ENCODE assay signal across 8 cellular contexts in the genomic region with DNA sequence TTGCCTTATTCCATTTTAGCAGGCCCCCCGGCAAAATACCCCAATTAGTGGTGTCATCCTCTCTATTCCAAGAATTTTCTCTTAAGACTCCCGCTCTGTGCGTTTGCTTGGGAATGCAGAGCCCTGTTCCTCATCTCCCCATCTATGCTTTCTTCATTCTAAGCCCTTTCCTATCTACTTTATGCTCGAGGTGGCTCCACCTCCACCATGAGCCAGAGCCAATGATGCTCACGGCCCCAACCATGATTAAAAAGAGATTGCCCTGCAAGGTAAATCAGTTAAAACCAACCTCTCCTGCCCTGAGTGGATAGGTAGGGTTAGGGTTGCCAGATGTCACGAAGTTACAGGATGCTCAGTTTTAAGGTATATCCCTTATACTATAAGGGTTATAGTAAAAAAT. TPM values are rescaled to one million over a fixed set of nuclear protein-coding genes. Genes with fewer than 3 reads are reported as not detected.
DNase-seq lines count a peak whose midpoint lies in the region; TF ChIP-seq lines count a peak whose summit lies in the region.

No MANE protein-coding gene starts in this region.

- peaks cover 8% of the 10 kb centered on the region for H3K79me1 ChIP-seq in trophoblast cell (ENCODE audit: low read length)

- no peak overlapping the region for H2AFZ ChIP-seq in trophoblast cell (ENCODE audit: insufficient read depth, low read length, poor library complexity)

- H3K4me3 ChIP-seq in colonic mucosa (peak overlapping the region; percentile 97), trophoblast cell (ENCODE audit: low read depth, low read length) (no peak overlapping the region)

- H4K12ac ChIP-seq in trophoblast cell (ENCODE audit: low read depth, low read length), result peak overlapping the region; percentile 87

- intact Hi-C loops in colonic mucosa (cut with DNase I) (no loop called here), posterior cingulate gyrus (cut with DNase I) (loop anchor here (10.0 kb wide), 1 partner anchor 139 kb away; the partner anchor contains the start of gene CAMLG)

- DNase-seq in OCI-M1 (lab: John Stamatoyannopoulos, UW) (peak; percentile 47), colonic mucosa (no peak), trophoblast cell (peak in 1 of 2 donors; percentile 27), iPS-NIHi7 (ENCODE audit: extremely low spot score) (no peak), hepatic stellate cell (ENCODE audit: low spot score) (no peak), posterior cingulate gyrus (no peak), A172 (ENCODE audit: low spot score) (no peak)

- H3K27ac ChIP-seq in colonic mucosa (peak overlapping the region; percentile 90), trophoblast cell (ENCODE audit: low read depth, low read length) (no peak overlapping the region)

- H3K4ac ChIP-seq in trophoblast cell (ENCODE audit: low read depth, low read length), result no peak overlapping the region

- H3K79me2 ChIP-seq in trophoblast cell (ENCODE audit: control insufficient read depth, insufficient read depth, low read length, poor library complexity), result peaks cover 5% of the 10 kb centered on the region

- H4K91ac ChIP-seq in trophoblast cell (ENCODE audit: low read depth, low read length), result peak overlapping the region; percentile 81

- H3K23ac ChIP-seq in trophoblast cell (ENCODE audit: low read length), result no peak overlapping the region

- H2BK12ac ChIP-seq in trophoblast cell (ENCODE audit: low read length), result no peak overlapping the region

- H3K27me3 ChIP-seq in colonic mucosa (no peaks in the 10 kb centered on the region), trophoblast cell (ENCODE audit: insufficient read depth, low read length) (no peaks in the 10 kb centered on the region)

- no peak overlapping the region for H2BK5ac ChIP-seq in trophoblast cell (ENCODE audit: low read depth, low read length, poor library complexity)

- no peak for TF ChIP-seq CTCF in colonic mucosa (IDR thresholded peaks at IDR 0.05)

- H3K14ac ChIP-seq in trophoblast cell (ENCODE audit: low read length), result no peak overlapping the region

- WGBS in trophoblast cell (ENCODE audit: extremely low coverage, insufficient coverage, insufficient read length), result no CpG with 5 or more reads among the region's 6 CpGs

- no peaks in the 10 kb centered on the region for H3K4me1 ChIP-seq in ES-I3 (ENCODE audit: insufficient read depth, low read length)
- H3K4me1 ChIP-seq in colonic mucosa, result no peaks in the 10 kb centered on the region
- H3K4me1 ChIP-seq in trophoblast cell (ENCODE audit: control insufficient read depth in 1 of 2, insufficient read depth in 2 of 2, low read length in 2 of 2), result peaks cover 5 to 8% of the 10 kb centered on the region in 2 experiments

- no peaks in the 10 kb centered on the region for H3K36me3 ChIP-seq in ES-I3 (ENCODE audit: insufficient read depth, low read length)
- H3K36me3 ChIP-seq in colonic mucosa, result no peaks in the 10 kb centered on the region
- no peaks in the 10 kb centered on the region for H3K36me3 ChIP-seq in trophoblast cell (ENCODE audit: control insufficient read depth in 1 of 2, insufficient read depth in 2 of 2, low read length in 2 of 2)

- H2BK120ac ChIP-seq in trophoblast cell (ENCODE audit: insufficient read depth, low read length, poor library complexity), result peak overlapping the region; percentile 19

- H3K9ac ChIP-seq in ES-I3 (ENCODE audit: low read depth, low read length) (peak overlapping the region; percentile 84), colonic mucosa (ENCODE audit: low read depth in 2 of 2, low read length in 2 of 2) (peak overlapping the region in 1 of 2 donors; percentile 84), trophoblast cell (ENCODE audit: low read length) (no peak overlapping the region)

- H2AK5ac ChIP-seq in trophoblast cell (ENCODE audit: low read length), result no peak overlapping the region

- H3K18ac ChIP-seq in trophoblast cell (ENCODE audit: low read length), result peak overlapping the region; percentile 58

- no peaks in the 10 kb centered on the region for H3K9me3 ChIP-seq in ES-I3 (ENCODE audit: control insufficient read depth, insufficient read depth, low read length)
- H3K9me3 ChIP-seq in colonic mucosa, result no peaks in the 10 kb centered on the region
- H3K9me3 ChIP-seq in trophoblast cell (ENCODE audit: insufficient read depth, low read depth, low read length), result no peaks in the 10 kb centered on the region

- H3K4me2 ChIP-seq in trophoblast cell (ENCODE audit: low read length), result no peak overlapping the region

- peak overlapping the region; percentile 94 for H4K8ac ChIP-seq in trophoblast cell (ENCODE audit: low read depth, low read length)

RNA-seq across cellular contexts. Expression of gene TXNDC15, which starts 0.7 kb away (rescaled TPM):
- total RNA-seq in colonic mucosa, result 10 to 100 TPM; 30.7 to 31.8 TPM
- 33.7 and 34.0 TPM in 2 replicates for polyA plus RNA-seq in trophoblast cell (2013)
- total RNA-seq in A172 (2014; rRNA removed; shearing (Covaris generic)), result 109 and 130 TPM in 2 replicates

RNA-seq across cellular contexts. Expression of gene C5orf24, which starts 27.7 kb away (rescaled TPM):
- 10 to 100 TPM; 24.2 to 31.0 TPM for total RNA-seq in colonic mucosa
- polyA plus RNA-seq in trophoblast cell (2013), result 29.2 and 29.5 TPM in 2 replicates
- 48.6 and 56.3 TPM in 2 replicates for total RNA-seq in A172 (2014; rRNA removed; shearing (Covaris generic))

RNA-seq across cellular contexts. Expression of gene PCBD2, which starts 31.4 kb away (rescaled TPM):
- total RNA-seq in colonic mucosa, result 10 to 100 TPM; 10.3 to 13.9 TPM
- polyA plus RNA-seq in trophoblast cell (2013), result 3.4 and 3.7 TPM in 2 replicates
- 5.5 and 6.0 TPM in 2 replicates for total RNA-seq in A172 (2014; rRNA removed; shearing (Covaris generic))
